7 cellular contexts compared by ENCODE assay signal in genomic region chr9:99819123-99819483, GRCh38. TPM values are rescaled to one million over a fixed set of nuclear protein-coding genes. Genes with fewer than 3 reads are reported as not detected.
DNase-seq lines count a peak whose midpoint lies in the region; FAIRE-seq and TF ChIP-seq lines count a peak whose summit lies in the region.

No MANE protein-coding gene starts in this region.

- H3K9ac ChIP-seq in SU-DHL-6 (ENCODE audit: low read length) (peak overlapping the region; percentile 86), fibroblast of lung (ENCODE audit: insufficient read depth, low read length) (peak overlapping the region; percentile 98)

- 0% methylated on average over 5 of the region's 5 CpGs for WGBS in sigmoid colon, 2 donors

- H3K4me1 Mint-ChIP-seq in HFFc6 (ENCODE audit: low read depth), result peaks cover 40% of the 10 kb centered on the region

- H3K4me2 ChIP-seq in SU-DHL-6 (ENCODE audit: low read depth, low read length, poor library complexity, severe bottlenecking), result peak overlapping the region; percentile 94
- H3K4me2 ChIP-seq in fibroblast of lung (ENCODE audit: extremely low read depth, insufficient read depth, low read length), result peak overlapping the region; percentile 87

- H3K4me1 ChIP-seq in fibroblast of lung (ENCODE audit: control insufficient read depth, extremely low read depth, insufficient read depth, low read length) (peaks cover 6% of the 10 kb centered on the region), sigmoid colon (peaks cover 0 to 36% (median 18%) of the 10 kb centered on the region in 4 donors)

- H3K9me3 ChIP-seq in SU-DHL-6 (ENCODE audit: insufficient read depth, low read length), result no peaks in the 10 kb centered on the region
- no peaks in the 10 kb centered on the region for H3K9me3 ChIP-seq in fibroblast of lung (ENCODE audit: control insufficient read depth, insufficient read depth, low read depth, low read length)
- no peaks in the 10 kb centered on the region for H3K9me3 ChIP-seq in sigmoid colon

- TF ChIP-seq CTCF in HFFc6 (IDR thresholded peaks at IDR 0.05) (no peak), SU-DHL-6 (IDR thresholded peaks at IDR 0.05; ENCODE audit: insufficient read depth, low read length, poor library complexity, severe bottlenecking) (no peak), fibroblast of lung (conservative IDR thresholded peaks at IDR 0.05 in 1 of 2, IDR thresholded peaks at IDR 0.05 in 1 of 2; ENCODE audit: low read depth in 1 of 2, low read length in 2 of 2) (no peak), sigmoid colon (IDR thresholded peaks at IDR 0.05) (no peak)

- H3K4me3 Mint-ChIP-seq in HFFc6, result peak overlapping the region; percentile 99

- peaks cover 4% of the 10 kb centered on the region; the same call in 1 of the 2 replicates for H3K36me3 ChIP-seq in SU-DHL-6 (ENCODE audit: low read length)
- no peaks in the 10 kb centered on the region for H3K36me3 ChIP-seq in fibroblast of lung (ENCODE audit: control insufficient read depth, insufficient read depth, low read length)
- no peaks in the 10 kb centered on the region for H3K36me3 ChIP-seq in sigmoid colon

- H3K79me2 ChIP-seq in SU-DHL-6 (ENCODE audit: insufficient read depth, low read length) (0 out of 2 replicates have a peak, but pooled peaks cover 4% of the 10 kb centered on the region), fibroblast of lung (ENCODE audit: control insufficient read depth, insufficient read depth, low read length) (peaks cover 12% of the 10 kb centered on the region)

- intact Hi-C loops in sigmoid colon (cut with DNase I), result loop anchor here (5.0 to 10.0 kb wide), 5 partner anchors 536 to 1716 kb away; partner anchors contain the start of genes GALNT12, RNF20 and TEX10

- H3K27me3 Mint-ChIP-seq in HFFc6 (ENCODE audit: insufficient read depth), result peaks cover 10% of the 10 kb centered on the region

- no peaks in the 10 kb centered on the region for H4K20me1 ChIP-seq in SU-DHL-6 (ENCODE audit: low read depth, low read length)
- no peaks in the 10 kb centered on the region for H4K20me1 ChIP-seq in fibroblast of lung (ENCODE audit: control insufficient read depth, extremely low read depth, insufficient read depth, low read length)

- peak in 1 of 4 donors; percentile 53 for TF ChIP-seq EP300 in sigmoid colon (IDR thresholded peaks at IDR 0.05)

- peak overlapping the region; percentile 54 for H3K4me3 ChIP-seq in SU-DHL-6 (ENCODE audit: insufficient read depth, low read length, poor library complexity, severe bottlenecking)
- peak overlapping the region; percentile 66 to 94 (median 70) for H3K4me3 ChIP-seq in fibroblast of lung (replicated peaks in 1 of 4; ENCODE audit: control extremely low read depth in 1 of 4, insufficient read depth in 1 of 4, low read depth in 3 of 4, low read length in 4 of 4)
- H3K4me3 ChIP-seq in sigmoid colon, result peak overlapping the region; percentile 82 to 89 (median 86)

- no peak for FAIRE-seq in HTR-8/SVneo (lab: Jason Lieb, UNC)

- H3F3A ChIP-seq in SU-DHL-6 (ENCODE audit: insufficient read depth), result peaks cover 27% of the 10 kb centered on the region

- H3K9me3 Mint-ChIP-seq in HFFc6, result no peaks in the 10 kb centered on the region

- H3K36me3 Mint-ChIP-seq in HFFc6 (ENCODE audit: low read depth), result no peaks in the 10 kb centered on the region

- no peak for TF ChIP-seq POLR2A in sigmoid colon (IDR thresholded peaks at IDR 0.05)

- peak overlapping the region; percentile 80 for H3K27ac Mint-ChIP-seq in HFFc6

- H3K27ac ChIP-seq in SU-DHL-6 (ENCODE audit: low read depth, low read length) (peak overlapping the region; percentile 83), fibroblast of lung (ENCODE audit: insufficient read depth, low read length) (peak overlapping the region; percentile 96), sigmoid colon (peak overlapping the region; percentile 98 to 100 (median 98))

- DNase-seq in HFFc6 (no peak), fibroblast of lung (ENCODE audit: low read depth in 2 of 2) (no peak), sigmoid colon (no peak), LoVo (ENCODE audit: low spot score) (no peak), HTR-8/SVneo (ENCODE audit: insufficient read length, low spot score) (no peak), COLO829 (ENCODE audit: low spot score) (no peak)

- H3K9me2 ChIP-seq in SU-DHL-6 (replicated peaks; ENCODE audit: insufficient read depth, low read length), result no peaks in the 10 kb centered on the region

- H3K27me3 ChIP-seq in SU-DHL-6 (ENCODE audit: low read length) (no peaks in the 10 kb centered on the region), fibroblast of lung (ENCODE audit: control insufficient read depth, insufficient read depth, low read length) (no peaks in the 10 kb centered on the region), sigmoid colon (no peaks in the 10 kb centered on the region)

- H2AFZ ChIP-seq in SU-DHL-6 (ENCODE audit: low read depth, low read length, severe bottlenecking), result peak overlapping the region; percentile 20
- no peak overlapping the region for H2AFZ ChIP-seq in fibroblast of lung (ENCODE audit: low read length)

RNA-seq across cellular contexts. Expression of gene NR4A3, which starts 2.6 kb away (rescaled TPM):
- total RNA-seq in HFFc6 (2021; fragmentation: NEBNext Ultra II Directional; extraction: Animal tissue kit (Norgen Biotek cat#: 25700)), result 1 to 10 TPM; 1.2 to 3.1 (median 2.4) TPM
- total RNA-seq in fibroblast of lung (5.6 and 9.1 TPM in 2 replicates), sigmoid colon (1 to 10 TPM; 1.1 to 6.4 (median 5.0) TPM)
- polyA plus RNA-seq in fibroblast of lung (2.6 and 8.2 TPM in 2 replicates), sigmoid colon (1 to 10 TPM; 1.1 to 1.2 (median 1.2) TPM)
- 3.7 and 14.5 TPM in 2 replicates for polyA plus RNA-seq in fibroblast of lung (2012)
- 9.0 and 17.9 TPM in 2 replicates for polyA minus RNA-seq in fibroblast of lung (ENCODE audit: low replicate concordance)
